1 cellular context compared by ENCODE assay signal in the genomic region with DNA sequence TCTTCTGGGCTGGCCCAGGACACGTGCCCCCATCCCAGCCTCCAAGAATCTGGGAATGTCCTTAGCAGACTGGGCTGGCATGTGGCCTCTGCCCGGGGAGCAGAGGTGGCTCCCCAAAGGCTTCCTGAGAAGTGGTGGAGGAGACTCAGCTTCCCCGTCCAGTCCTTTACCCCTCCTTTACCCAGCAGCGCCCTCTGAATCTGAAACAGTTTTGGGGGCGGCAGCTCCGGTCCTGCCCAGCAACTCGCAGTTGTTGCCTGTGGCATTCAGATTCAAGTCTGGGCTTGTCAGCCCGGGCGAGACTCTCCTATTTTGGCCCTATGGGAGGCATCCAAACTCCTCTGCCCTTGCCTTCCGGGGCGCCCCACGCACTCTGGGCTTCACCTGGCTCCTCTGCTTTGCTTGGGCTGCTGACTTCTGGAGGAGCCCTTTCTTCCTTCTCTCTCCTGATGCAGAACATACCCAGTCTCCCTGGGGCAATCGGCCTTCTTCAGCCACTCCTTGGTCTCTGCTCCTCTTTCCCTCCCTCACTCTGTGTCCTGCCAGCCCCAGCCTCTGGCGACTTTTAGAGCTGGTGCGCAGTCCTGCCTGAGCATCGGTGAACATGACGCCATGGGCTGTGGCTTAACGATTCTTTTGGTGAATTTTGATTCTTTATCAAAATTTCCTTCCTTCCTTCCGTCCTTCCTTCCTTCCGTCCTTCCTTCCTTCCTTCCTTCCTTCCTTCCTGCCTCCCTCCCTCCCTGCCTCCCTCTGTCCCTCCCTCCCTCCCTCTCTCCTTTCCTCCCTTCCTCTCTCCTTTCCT.
TF ChIP-seq lines count a peak whose summit lies in the region.

No MANE protein-coding gene starts in this region.

TF ChIP-seq in K562, 482 proteins besides CTCF, POLR2A, EP300 and RAD21 (continued from another document):
- TF ChIP-seq, protein P1, sequence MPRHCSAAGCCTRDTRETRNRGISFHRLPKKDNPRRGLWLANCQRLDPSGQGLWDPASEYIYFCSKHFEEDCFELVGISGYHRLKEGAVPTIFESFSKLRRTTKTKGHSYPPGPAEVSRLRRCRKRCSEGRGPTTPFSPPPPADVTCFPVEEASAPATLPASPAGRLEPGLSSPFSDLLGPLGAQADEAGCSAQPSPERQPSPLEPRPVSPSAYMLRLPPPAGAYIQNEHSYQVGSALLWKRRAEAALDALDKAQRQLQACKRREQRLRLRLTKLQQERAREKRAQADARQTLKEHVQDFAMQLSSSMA (CRISPR knock-in tag; IDR thresholded peaks at IDR 0.05), result no peak
